In the genomic region with DNA sequence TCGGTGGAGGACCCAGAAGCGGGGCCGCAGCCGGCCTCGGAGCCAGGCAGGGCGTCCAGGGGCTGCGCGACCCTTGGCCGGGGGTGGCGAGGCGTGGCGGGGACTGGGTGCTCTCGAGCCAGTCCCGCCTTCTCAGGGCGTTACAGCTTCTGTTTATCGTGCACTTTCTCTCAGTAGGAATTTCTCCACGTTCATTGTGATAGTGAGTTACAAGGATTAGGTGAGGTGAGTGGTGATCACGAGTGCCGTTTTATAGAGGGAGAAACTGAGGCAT, we compare ENCODE assay signal across 8 cellular contexts. TPM values are rescaled to one million over a fixed set of nuclear protein-coding genes. Genes with fewer than 3 reads are reported as not detected.
DNase-seq lines count a peak whose midpoint lies in the region; ATAC-seq and TF ChIP-seq lines count a peak whose summit lies in the region.

No MANE protein-coding gene starts in this region.

- peaks cover 2% of the 10 kb centered on the region; the same call in 1 of the 2 replicates for H3K27me3 Mint-ChIP-seq in HFFc6 (ENCODE audit: insufficient read depth)

- in situ Hi-C loops in transverse colon (cut with MboI; ENCODE audit: low pct_ligation_motif_present in 1 of 4, low pct_unique_long_range_greater_than_20kb in 1 of 4, low sequenced_read_pairs in 3 of 4), result loop anchor here (25.0 kb wide), 2 partner anchors 361 to 561 kb away; a partner anchor contains a TSS

- no peaks in the 10 kb centered on the region for H3K9me3 ChIP-seq in adrenal gland (replicated peaks in 1 of 3)
- H3K9me3 ChIP-seq in transverse colon, result no peaks in the 10 kb centered on the region

- 0 to 1% (median 0%) methylated on average over 5 to 19 of the region's 19 CpGs for WGBS in adrenal gland, 4 donors
- 0 to 1% methylated on average over 2 to 17 of the region's 19 CpGs for WGBS in transverse colon (ENCODE audit: low coverage in 1 of 2), 2 donors

- H3K27ac Mint-ChIP-seq in HFFc6, result peak overlapping the region; percentile 56

- peak; percentile 33 for ATAC-seq in left colon

- intact Hi-C loops in adrenal gland (cut with DNase I) (no loop called here), left colon (cut with DNase I, micrococcal nuclease) (no loop called here), transverse colon (cut with DNase I; ENCODE audit: low total_unique reads) (no loop called here)

- H3K27me3 ChIP-seq in adrenal gland (no peaks in the 10 kb centered on the region), transverse colon (no peaks in the 10 kb centered on the region)

- peaks cover 0 to 14% of the 10 kb centered on the region in 2 donors for H3K36me3 ChIP-seq in adrenal gland (replicated peaks in 1 of 2)
- H3K36me3 ChIP-seq in transverse colon, result peaks cover 0 to 1% (median 0%) of the 10 kb centered on the region in 4 donors

- TF ChIP-seq CTCF in AG09309 (IDR thresholded peaks at IDR 0.05; ENCODE audit: control insufficient read depth, insufficient read depth, low read depth, low read length, missing control alignments) (no peak), HFFc6 (IDR thresholded peaks at IDR 0.05) (no peak), adrenal gland (IDR thresholded peaks at IDR 0.05) (no peak), transverse colon (IDR thresholded peaks at IDR 0.05) (no peak)

- H3K4me3 Mint-ChIP-seq in HFFc6, result peak overlapping the region; percentile 93

- H3K4me1 ChIP-seq in adrenal gland (replicated peaks in 1 of 2) (peaks cover 21 to 37% of the 10 kb centered on the region in 2 donors), transverse colon (peaks cover 26 to 41% (median 30%) of the 10 kb centered on the region in 4 donors)

- DNase-seq in AG09309 (ENCODE audit: low read depth) (no peak), HFFc6 (no peak), adrenal gland (no peak), left colon (no peak), transverse colon (peak; percentile 40), hypothalamus (lab: John Stamatoyannopoulos, UW) (no peak), HT-29 (ENCODE audit: low spot score) (no peak), NCI-H2029 (lab: John Stamatoyannopoulos, UW) (no peak)

- H3K36me3 Mint-ChIP-seq in HFFc6 (ENCODE audit: low read depth), result peaks cover 29% of the 10 kb centered on the region

- H3K9me3 Mint-ChIP-seq in HFFc6, result no peaks in the 10 kb centered on the region

- H3K27ac ChIP-seq in adrenal gland, result peak overlapping the region in 3 of 5 donors; percentile 69 to 90 (median 75)
- peak overlapping the region; percentile 88 to 94 (median 90) for H3K27ac ChIP-seq in transverse colon

- no peak for TF ChIP-seq POLR2A in adrenal gland (IDR thresholded peaks at IDR 0.05)
- no peak for TF ChIP-seq POLR2A in transverse colon (IDR thresholded peaks at IDR 0.05)

- peak overlapping the region; percentile 62 for H3K4me3 ChIP-seq in AG09309 (ENCODE audit: control insufficient read depth, low read depth, low read length)
- H3K4me3 ChIP-seq in adrenal gland, result peak overlapping the region; percentile 50 to 76 (median 68)
- peak overlapping the region; percentile 81 to 97 (median 87) for H3K4me3 ChIP-seq in transverse colon

- peaks cover 58% of the 10 kb centered on the region for H3K4me1 Mint-ChIP-seq in HFFc6 (ENCODE audit: low read depth)

- TF ChIP-seq EP300 in transverse colon (IDR thresholded peaks at IDR 0.05; ENCODE audit: low read depth), result no peak

RNA-seq across cellular contexts. Expression of a gene that starts 0.6 kb away (rescaled TPM):
- 10 to 100 TPM; 83.1 to 97.6 (median 93.3) TPM for total RNA-seq in HFFc6 (2021; fragmentation: NEBNext Ultra II Directional; extraction: Animal tissue kit (Norgen Biotek cat#: 25700))
- 10 to 100 TPM; 68.4 to 99.6 (median 88.7) TPM for total RNA-seq in adrenal gland
- 10 to 100 TPM; 51.6 to 61.8 (median 58.5) TPM for polyA plus RNA-seq in adrenal gland
- total RNA-seq in left colon, result 10 to 100 TPM; 22.2 to 26.5 TPM
- 10 to 100 TPM; 15.1 to 41.8 (median 35.0) TPM for total RNA-seq in transverse colon
- total RNA-seq in HT-29 (2014; rRNA removed; shearing (Covaris generic)), result 49.4 and 65.8 TPM in 2 replicates

RNA-seq across cellular contexts. Expression of a gene that starts 13.1 kb away (rescaled TPM):
- total RNA-seq in HFFc6 (2021; fragmentation: NEBNext Ultra II Directional; extraction: Animal tissue kit (Norgen Biotek cat#: 25700)), result 10 to 100 TPM; 77.0 to 81.3 (median 79.6) TPM
- 100 to 1,000 TPM in 3 of 8 donors, 10 to 100 TPM in 5; 68.1 to 136 (median 89.8) TPM for total RNA-seq in adrenal gland
- polyA plus RNA-seq in adrenal gland, result 100 to 1,000 TPM in 1 of 3 donors, 10 to 100 TPM in 2; 76.4 to 119 (median 77.6) TPM
- total RNA-seq in left colon, result 10 to 100 TPM; 78.8 to 90.5 TPM
- total RNA-seq in transverse colon, result 100 to 1,000 TPM in 1 of 4 donors, 10 to 100 TPM in 3; 73.0 to 106 (median 88.6) TPM
- total RNA-seq in HT-29 (2014; rRNA removed; shearing (Covaris generic)), result 56.2 and 59.9 TPM in 2 replicates

RNA-seq across cellular contexts. Expression of a gene that starts 25.0 kb away (rescaled TPM):
- total RNA-seq in HFFc6 (2021; fragmentation: NEBNext Ultra II Directional; extraction: Animal tissue kit (Norgen Biotek cat#: 25700)), result not detected
- total RNA-seq in adrenal gland (not detected), left colon (not detected), transverse colon (not detected)
- not detected for polyA plus RNA-seq in adrenal gland
- total RNA-seq in HT-29 (2014; rRNA removed; shearing (Covaris generic)), result not detected in 2 replicates

RNA-seq across cellular contexts. Expression of a gene that starts 54.8 kb away (rescaled TPM):
- total RNA-seq in HFFc6 (2021; fragmentation: NEBNext Ultra II Directional; extraction: Animal tissue kit (Norgen Biotek cat#: 25700)), result not detected
- total RNA-seq in adrenal gland (1 to 10 TPM in 1 of 8 donors, under 1 TPM in 6, not detected in 1; 0.21 to 1.4 (median 0.84) TPM), left colon (10 to 100 TPM; 18.8 to 24.3 TPM), transverse colon (10 to 100 TPM; 17.6 to 55.4 (median 30.8) TPM)
- 1 to 10 TPM; 1.4 to 4.7 (median 1.5) TPM for polyA plus RNA-seq in adrenal gland
- total RNA-seq in HT-29 (2014; rRNA removed; shearing (Covaris generic)), result 5.8 and 9.2 TPM in 2 replicates
